ENCODE assay signal across 10 cellular contexts in the genomic region with DNA sequence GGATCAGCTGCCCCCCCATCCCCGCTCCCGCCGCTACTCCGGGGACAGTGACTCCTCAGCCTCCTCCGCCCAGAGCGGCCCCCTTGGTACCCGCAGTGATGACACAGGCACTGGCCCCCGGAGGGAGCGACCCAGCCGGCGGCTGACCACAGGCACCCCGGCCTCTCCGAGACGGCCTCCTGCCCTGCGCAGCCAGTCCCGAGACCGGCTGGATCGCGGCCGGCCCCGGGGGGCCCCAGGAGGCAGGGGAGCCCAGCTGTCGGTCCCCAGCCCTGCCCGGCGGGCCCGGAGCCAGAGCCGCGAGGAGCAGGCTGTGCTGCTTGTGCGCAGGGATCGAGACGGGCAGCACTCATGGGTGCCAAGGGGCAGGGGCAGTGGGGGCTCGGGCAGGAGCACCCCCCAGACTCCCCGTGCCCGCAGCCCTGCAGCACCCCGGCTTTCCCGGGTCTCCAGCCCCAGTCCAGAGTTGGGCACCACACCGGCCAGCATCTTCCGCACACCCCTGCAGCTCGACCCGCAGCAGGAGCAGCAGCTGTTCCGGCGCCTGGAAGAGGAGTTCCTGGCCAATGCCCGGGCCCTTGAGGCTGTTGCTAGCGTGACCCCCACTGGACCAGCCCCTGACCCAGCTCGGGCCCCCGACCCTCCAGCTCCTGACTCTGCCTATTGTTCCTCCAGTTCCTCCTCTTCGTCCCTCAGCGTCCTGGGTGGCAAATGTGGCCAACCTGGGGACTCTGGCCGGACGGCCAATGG. TPM values are rescaled to one million over a fixed set of nuclear protein-coding genes. Genes with fewer than 3 reads are reported as not detected.
A peak's percentile ranks its signal among the peaks of the same experiment; 100 is the strongest.
DNase-seq lines count a peak whose midpoint lies in the region; ATAC-seq and TF ChIP-seq lines count a peak whose summit lies in the region.
"Had no signal": no experiment of that assay in that cellular context is flagged by ENCODE, and none has a peak within 500 bp of the region (broad histone marks: within the 10 kb centered on the region; RNA-seq: fewer than 3 reads in every experiment).

No MANE protein-coding gene starts in this region.

- no peak for ATAC-seq in lower lobe of right lung
- no peak for ATAC-seq in T-cell (replicated peaks in 1 of 4)

- peaks cover 5% of the 10 kb centered on the region for H3K36me3 ChIP-seq in brain microvascular endothelial cell (replicated peaks)
- peaks cover 6% of the 10 kb centered on the region for H3K36me3 ChIP-seq in lower lobe of right lung
- H3K36me3 ChIP-seq in tibial artery = no peaks in the 10 kb centered on the region

- H3K27ac Mint-ChIP-seq in T-cell = no peak overlapping the region

- no peak overlapping the region for H3K4me3 Mint-ChIP-seq in T-cell

- H3K9me3 ChIP-seq in lower lobe of right lung (no peaks in the 10 kb centered on the region), tibial artery (no peaks in the 10 kb centered on the region)

- peaks cover 17 to 43% (median 22%) of the 10 kb centered on the region in 3 donors for H3K4me1 Mint-ChIP-seq in T-cell

- peak overlapping the region; percentile 22 for H3K4me3 ChIP-seq in brain microvascular endothelial cell (ENCODE audit: low read depth, low read length)
- peak overlapping the region; percentile 23 for H3K4me3 ChIP-seq in lower lobe of right lung
- peak overlapping the region; percentile 32 to 35 for H3K4me3 ChIP-seq in tibial artery

- in situ Hi-C loops in brain microvascular endothelial cell (cut with HindIII; ENCODE audit: low pct_ligation_motif_present, low sequenced_read_pairs) = no loop called here

- H3K27ac ChIP-seq in brain microvascular endothelial cell = peak overlapping the region; percentile 86
- peak overlapping the region; percentile 90 for H3K27ac ChIP-seq in lower lobe of right lung
- peak overlapping the region; percentile 89 to 91 for H3K27ac ChIP-seq in tibial artery

- peaks cover 28 to 51% of the 10 kb centered on the region in 2 donors for H3K27me3 Mint-ChIP-seq in T-cell

- DNase-seq in NCI-H2171 treated with DMSO at 0.1 percent for 48 hours (lab: John Stamatoyannopoulos, UW) = peak; percentile 19
- DNase-seq in NCI-H2171 (lab: John Stamatoyannopoulos, UW) = no peak
- DNase-seq in brain microvascular endothelial cell = no peak
- peak; percentile 50 for DNase-seq in lower lobe of right lung
- peak in 1 of 2 donors; percentile 75 for DNase-seq in tibial artery
- no peak for DNase-seq in NCI-H146 (lab: John Stamatoyannopoulos, UW)
- DNase-seq in T-cell = no peak
- DNase-seq in NCI-H2029 (lab: John Stamatoyannopoulos, UW) = no peak

- CTCF ChIA-PET in T-cell (lab: Charles Lee) = no interaction called here

- H3K27me3 ChIP-seq in brain microvascular endothelial cell (replicated peaks) (peaks cover 30% of the 10 kb centered on the region), lower lobe of right lung (ENCODE audit: low read depth) (peaks cover 37% of the 10 kb centered on the region), tibial artery (peaks cover 0 to 37% of the 10 kb centered on the region in 2 donors)

- peaks cover 83% of the 10 kb centered on the region for H3K4me1 ChIP-seq in lower lobe of right lung
- peaks cover 7 to 79% (median 75%) of the 10 kb centered on the region in 4 donors for H3K4me1 ChIP-seq in tibial artery

- intact Hi-C loops in lower lobe of right lung (cut with DNase I) (no loop called here), tibial artery (cut with DNase I; ENCODE audit: low total_unique reads) (no loop called here)

- no peak for TF ChIP-seq CTCF in brain microvascular endothelial cell (IDR thresholded peaks at IDR 0.05; ENCODE audit: low read depth, low read length, missing control alignments)
- no peak for TF ChIP-seq CTCF in lower lobe of right lung (IDR thresholded peaks at IDR 0.05)
- no peak for TF ChIP-seq CTCF in tibial artery (IDR thresholded peaks at IDR 0.05)

- no peaks in the 10 kb centered on the region for H3K9me3 Mint-ChIP-seq in T-cell
- H3K9me3 Mint-ChIP-seq: neural crest cell had no signal

- no peaks in the 10 kb centered on the region for H3K36me3 Mint-ChIP-seq in T-cell

- POLR2A ChIA-PET in T-cell (lab: Charles Lee) = interaction anchor here in 1 of 2 donors (0.6 kb wide), 1 partner anchor 12 kb away, joined by 3 read pairs; no protein-coding TSS in a partner anchor

RNA-seq across cellular contexts. Expression of a gene that starts 3.9 kb away (rescaled TPM):
- 0.83 TPM for total RNA-seq in lower lobe of right lung
- total RNA-seq in T-cell = 1 to 10 TPM in 1 of 5 donors, under 1 TPM in 3, not detected in 1; 0.33 to 1.2 (median 0.71) TPM
- total RNA-seq: bronchial epithelial cell had no signal

RNA-seq across cellular contexts. Expression of a gene that starts 5.2 kb away (rescaled TPM):
- total RNA-seq in lower lobe of right lung = 29.9 TPM
- 1 to 10 TPM in 1 of 5 donors, under 1 TPM in 4; 0.53 to 1.2 (median 0.85) TPM for total RNA-seq in T-cell

RNA-seq across cellular contexts. Expression of a gene that starts 43.6 kb away (rescaled TPM):
- 159 TPM for total RNA-seq in lower lobe of right lung
- 100 to 1,000 TPM; 254 to 308 (median 260) TPM for total RNA-seq in T-cell

RNA-seq across cellular contexts. Expression of a gene that starts 43.9 kb away (rescaled TPM):
- total RNA-seq in lower lobe of right lung (16.4 TPM), T-cell (10 to 100 TPM; 14.1 to 25.4 (median 22.1) TPM)

Comparison
In these comparisons a context has a peak if more than half of its experiments do, and no peak if none do; other contexts are left out.
1. DNase-seq: peak in NCI-H2171 treated with DMSO at 0.1 percent for 48 hours (single experiment) and lower lobe of right lung (single experiment); none in NCI-H2171 (single experiment), brain microvascular endothelial cell (single experiment), NCI-H146 (single experiment), T-cell (0 of 34) and NCI-H2029 (single experiment).
2. RNA of a gene that starts 5.2 kb away (total RNA-seq): 29.9 TPM in lower lobe of right lung (single experiment); 0.53 to 1.2 TPM in T-cell; every median in the first group is over 10 times any median in the second.
3. Peak in every context shown above with its lines, with median percentiles within 50 percentile points of each other: H3K27ac ChIP-seq and H3K4me3 ChIP-seq.